In the genomic region with DNA sequence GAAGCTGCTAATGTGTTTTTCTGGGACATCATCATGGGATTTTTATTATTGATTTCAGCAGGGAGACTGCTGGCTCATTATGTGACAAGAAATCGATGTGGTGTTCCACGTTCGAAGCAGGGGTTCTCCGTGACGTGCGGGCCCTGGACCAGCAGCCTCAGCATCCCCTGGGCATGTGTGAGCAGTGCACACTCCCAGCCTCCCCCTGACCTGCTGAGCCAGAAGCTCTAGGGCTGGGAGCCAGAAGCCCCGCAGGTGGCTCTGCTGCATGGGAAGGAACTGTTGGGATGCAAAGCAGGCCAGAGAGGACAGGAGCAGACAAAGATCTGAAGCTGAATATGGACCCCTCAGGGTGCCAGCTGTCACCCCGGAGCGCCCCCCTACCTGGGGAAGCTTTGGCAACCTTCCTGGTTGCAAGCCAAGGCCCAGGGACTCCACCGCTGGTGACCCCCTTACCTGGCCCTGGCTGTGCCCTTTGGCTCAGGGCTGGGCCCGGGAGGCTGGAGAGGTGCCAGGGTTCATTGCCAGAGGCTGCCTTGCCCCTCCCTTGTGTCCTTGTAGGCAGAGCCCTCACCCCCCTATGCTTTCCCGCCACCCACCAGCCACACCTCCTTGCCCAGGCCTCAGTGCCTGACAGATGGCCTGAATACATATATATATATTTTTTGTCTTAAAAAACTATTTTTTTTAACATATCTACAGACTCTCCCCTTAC, we compare ENCODE assay signal across 13 cellular contexts.
"Had no signal": no experiment of that assay in that cellular context is flagged by ENCODE, and none has a peak within 500 bp of the region (broad histone marks: within the 10 kb centered on the region; RNA-seq: fewer than 3 reads in every experiment).

No MANE protein-coding gene starts in this region.

- ATAC-seq: activated CD8-positive, alpha-beta T cell treated with anti-CD3 and anti-CD28 coated beads, Interleukin-2, amount 10 ng/mL, durations not matched to agents 7 days and 5 days; gastroesophageal sphincter; stimulated activated naive B cell treated with anti-CD40 and anti-IgM and Interleukin-4, amounts not matched to agents 10 μg/mL and 1 μg/mL and 100 μg/mL, for 72 hours had no signal

- DNase-seq: activated CD4-positive, alpha-beta T cell treated with anti-CD3 and anti-CD28 coated beads for 4 hours; activated CD8-positive, alpha-beta T cell treated with anti-CD3 and anti-CD28 coated beads, Interleukin-2, amount 10 ng/mL, durations not matched to agents 7 days and 5 days; activated naive CD4-positive, alpha-beta T cell treated with anti-CD3 and anti-CD28 coated beads for 36 hours; effector memory CD4-positive, alpha-beta T cell; kidney glomerular epithelial cell; right cardiac atrium; spleen; stimulated activated CD4-positive, alpha-beta T cell treated with anti-CD3 and anti-CD28 coated beads, Interleukin-1b, Interleukin-23, amount 100 ng/mL, for 48 hours; stimulated activated naive B cell treated with anti-CD40 and anti-IgM and Interleukin-4, amounts not matched to agents 10 μg/mL and 1 μg/mL and 100 μg/mL, for 72 hours; T1000; transverse colon; WERI-Rb-1 had no signal

- H3K27me3 Mint-ChIP-seq: stimulated activated naive B cell treated with anti-CD40 and anti-IgM and Interleukin-4, amounts not matched to agents 10 μg/mL and 1 μg/mL and 100 μg/mL, for 72 hours had no signal

- H3K36me3 Mint-ChIP-seq: stimulated activated naive B cell treated with anti-CD40 and anti-IgM and Interleukin-4, amounts not matched to agents 10 μg/mL and 1 μg/mL and 100 μg/mL, for 72 hours had no signal

- H3K27ac Mint-ChIP-seq: activated CD8-positive, alpha-beta T cell treated with anti-CD3 and anti-CD28 coated beads, Interleukin-2, amount 10 ng/mL, durations not matched to agents 7 days and 5 days; activated naive CD4-positive, alpha-beta T cell treated with anti-CD3 and anti-CD28 coated beads for 36 hours; stimulated activated naive B cell treated with anti-CD40 and anti-IgM and Interleukin-4, amounts not matched to agents 10 μg/mL and 1 μg/mL and 100 μg/mL, for 72 hours had no signal

- H3K4me1 Mint-ChIP-seq: stimulated activated naive B cell treated with anti-CD40 and anti-IgM and Interleukin-4, amounts not matched to agents 10 μg/mL and 1 μg/mL and 100 μg/mL, for 72 hours had no signal

- H3K4me3 Mint-ChIP-seq: activated CD8-positive, alpha-beta T cell treated with anti-CD3 and anti-CD28 coated beads, Interleukin-2, amount 10 ng/mL, durations not matched to agents 7 days and 5 days; activated naive CD4-positive, alpha-beta T cell treated with anti-CD3 and anti-CD28 coated beads for 36 hours; stimulated activated naive B cell treated with anti-CD40 and anti-IgM and Interleukin-4, amounts not matched to agents 10 μg/mL and 1 μg/mL and 100 μg/mL, for 72 hours had no signal
